In genomic region chr6:111478749-111479148, GRCh38 we compare ENCODE assay signal across 8 cellular contexts. TPM values are rescaled to one million over a fixed set of nuclear protein-coding genes. Genes with fewer than 3 reads are reported as not detected.
DNase-seq lines count a peak whose midpoint lies in the region; FAIRE-seq and TF ChIP-seq lines count a peak whose summit lies in the region.

No MANE protein-coding gene starts in this region.

- peaks cover 30 to 31% of the 10 kb centered on the region in 2 experiments for H4K20me1 ChIP-seq in H1 (replicated peaks in 1 of 2; ENCODE audit: control insufficient read depth in 1 of 2, insufficient read depth in 2 of 2, low read length in 2 of 2)

- FAIRE-seq in H1 (lab: Jason Lieb, UNC) = peak; percentile 88

- H3K4me2 ChIP-seq in H1 (ENCODE audit: insufficient read depth in 1 of 2, low read depth in 2 of 2, low read length in 2 of 2) = no peak overlapping the region

- peak; percentile 19 to 79 for DNase-seq in NCI-H2081 (lab: John Stamatoyannopoulos, UW)
- DNase-seq in NCI-H2081 treated with DMSO at 0.1 percent for 48 hours (lab: John Stamatoyannopoulos, UW) = no peak
- DNase-seq in HFF-Myc (ENCODE audit: extremely low read depth, low read depth) = no peak
- peak; percentile 31 to 73 for DNase-seq in NOMO-1 (lab: John Stamatoyannopoulos, UW; ENCODE audit: unreplicated experiment in 2 of 2)
- no peak for DNase-seq in H1 (ENCODE audit: low read depth in 1 of 2, low spot score in 2 of 2)
- DNase-seq in neural crest cell (ENCODE audit: low read depth, low spot score) = no peak
- DNase-seq in effector CD4-positive, alpha-beta T cell = no peak
- DNase-seq in occipital lobe (lab: John Stamatoyannopoulos, UW) = no peak

- no peak overlapping the region for H3K23ac ChIP-seq in H1 (ENCODE audit: insufficient read length)

- no peak overlapping the region for H3K27ac ChIP-seq in H1 (ENCODE audit: low read depth, low read length)

- H2AFZ ChIP-seq in H1 (ENCODE audit: low read length) = no peak overlapping the region

- peaks cover 4% of the 10 kb centered on the region for H3K23me2 ChIP-seq in H1 (ENCODE audit: low read depth, low read length)

- peak; percentile 64 to 69 for TF ChIP-seq RAD21 in H1 (IDR thresholded peaks at IDR 0.05 in 1 of 2, conservative IDR thresholded peaks at IDR 0.05 in 1 of 2; ENCODE audit: low read depth in 2 of 2, low read length in 2 of 2)

- no peak overlapping the region for H3K9ac ChIP-seq in H1 (replicated peaks in 1 of 4; ENCODE audit: extremely low read depth in 1 of 4, low read depth in 3 of 4, low read length in 3 of 4)

- no peak overlapping the region for H3K56ac ChIP-seq in H1 (replicated peaks; ENCODE audit: insufficient read length, low read depth, low read length)

- H2AK5ac ChIP-seq in H1 (ENCODE audit: low read depth, low read length) = no peak overlapping the region

- H3K27me3 Mint-ChIP-seq in neural crest cell (ENCODE audit: low read depth) = no peaks in the 10 kb centered on the region

- H3K27ac Mint-ChIP-seq in neural crest cell (ENCODE audit: unreplicated experiment) = no peak overlapping the region

- H2BK12ac ChIP-seq in H1 (ENCODE audit: low read depth, low read length) = no peak overlapping the region

- H3K79me2 ChIP-seq in H1 (ENCODE audit: control insufficient read depth in 1 of 2, insufficient read depth in 2 of 2, low read length in 2 of 2) = peaks cover 0 to 10% of the 10 kb centered on the region in 2 experiments; a peak in 2 of 4 replicates

- H3K4me3 ChIP-seq in HFF-Myc (replicated peaks; ENCODE audit: low read depth, low read length) = 0 out of 2 replicates have a peak overlapping the region, but pooled peaks have one; percentile 2
- H3K4me3 ChIP-seq in H1 (ENCODE audit: extremely low read depth in 1 of 4, insufficient read depth in 2 of 4, low read depth in 3 of 4, low read length in 4 of 4) = no peak overlapping the region

- H3K4me3 Mint-ChIP-seq in neural crest cell = peak overlapping the region; percentile 61

- peaks cover 40% of the 10 kb centered on the region for H3K4me1 Mint-ChIP-seq in neural crest cell

- CTCF ChIA-PET in H1 (lab: Charles Lee; ENCODE audit: partially characterized antibody) = interaction anchor here (0.6 to 1.9 kb wide), 22 partner anchors 13 to 419 kb away, joined by 3 to 16 read pairs (median 4); a partner anchor contains a TSS

- 0% methylated on average over 1 of the region's 1 CpG; no CpG with 5 or more reads in 1 of the 2 experiments for WGBS in H1 (ENCODE audit: extremely low coverage in 1 of 2, insufficient coverage in 1 of 2, insufficient read length in 1 of 2, insufficient replicate concordance in 2 of 2, low coverage in 1 of 2, low lambda C conversion rate in 2 of 2, missing lambda C conversion rate in 1 of 2), 2 experiments

- H3K79me1 ChIP-seq in H1 (ENCODE audit: low read depth, low read length) = no peaks in the 10 kb centered on the region; the same call in 1 of the 2 replicates

- POLR2A ChIA-PET in H1 (lab: Charles Lee; ENCODE audit: partially characterized antibody) = interaction anchor here (0.8 to 1.0 kb wide), 3 partner anchors 13 to 124 kb away, joined by 3 to 4 read pairs (median 3); no protein-coding TSS in a partner anchor

- no peaks in the 10 kb centered on the region for H3K9me3 Mint-ChIP-seq in neural crest cell

- H4K8ac ChIP-seq in H1 (ENCODE audit: extremely low read depth, insufficient read depth, low read length) = no peak overlapping the region

- H2BK15ac ChIP-seq in H1 (ENCODE audit: low read length) = no peak overlapping the region

- no peak overlapping the region for H2BK20ac ChIP-seq in H1 (ENCODE audit: low read length)

- no peak overlapping the region for H4K91ac ChIP-seq in H1 (replicated peaks; ENCODE audit: insufficient read length, low read length)

- H3K4me1 ChIP-seq in H1 (replicated peaks in 1 of 4; ENCODE audit: control insufficient read depth in 3 of 4, insufficient read depth in 4 of 4, low read length in 3 of 4) = peaks cover 0 to 12% (median 6%) of the 10 kb centered on the region in 4 experiments; a peak in 4 of 7 replicates

- peak in 1 of 2 experiments; percentile 74; a peak in 1 of 3 replicates for TF ChIP-seq EP300 in H1 (IDR thresholded peaks at IDR 0.05; ENCODE audit: borderline replicate concordance in 1 of 2, low read depth in 2 of 2, low read length in 2 of 2)

- H3K36me3 Mint-ChIP-seq in neural crest cell (ENCODE audit: low read depth) = no peaks in the 10 kb centered on the region

- no peak overlapping the region for H2BK120ac ChIP-seq in H1 (replicated peaks; ENCODE audit: low read depth, low read length)

- no peak overlapping the region for H3K18ac ChIP-seq in H1 (ENCODE audit: extremely low read depth, low read length)

- TF ChIP-seq POLR2A in H1 (IDR thresholded peaks at IDR 0.05; ENCODE audit: control extremely low read depth in 1 of 2, low read depth in 2 of 2, low read length in 2 of 2) = no peak

- no peak overlapping the region for H3K14ac ChIP-seq in H1 (ENCODE audit: insufficient read length)

- H2BK5ac ChIP-seq in H1 (ENCODE audit: low read depth, low read length) = no peak overlapping the region

- TF ChIP-seq CTCF in HFF-Myc (IDR thresholded peaks at IDR 0.05; ENCODE audit: low read depth, low read length, missing control alignments) = peak; percentile 21
- peak in 2 of 3 experiments; percentile 37 to 51; a peak in 2 of 4 replicates for TF ChIP-seq CTCF in H1 (IDR thresholded peaks at IDR 0.05; ENCODE audit: control extremely low read depth in 1 of 3, insufficient read depth in 1 of 3, low read depth in 1 of 3, low read length in 3 of 3)
- TF ChIP-seq CTCF in neural crest cell (conservative IDR thresholded peaks at IDR 0.05) = no peak

- H4K5ac ChIP-seq in H1 (ENCODE audit: insufficient read length, low read depth, low read length) = no peak overlapping the region

- H3K27me3 ChIP-seq in H1 (replicated peaks in 1 of 4; ENCODE audit: control insufficient read depth in 3 of 4, extremely low read depth in 1 of 4, insufficient read depth in 3 of 4, low read length in 3 of 4) = peaks cover 32 to 74% (median 50%) of the 10 kb centered on the region in 4 experiments

- no peaks in the 10 kb centered on the region for H3K36me3 ChIP-seq in H1 (ENCODE audit: control insufficient read depth in 2 of 4, insufficient read depth in 4 of 4, low read length in 3 of 4)

- H3K4ac ChIP-seq in H1 (replicated peaks; ENCODE audit: insufficient read length, low read depth, low read length) = no peak overlapping the region

- no peaks in the 10 kb centered on the region for H3K9me3 ChIP-seq in H1 (ENCODE audit: insufficient read depth in 2 of 2, low read depth in 1 of 2, low read length in 1 of 2)

TF ChIP-seq in H1, 55 proteins besides CTCF, POLR2A, EP300 and RAD21 (continues in another document):
- TF ChIP-seq JUND (IDR thresholded peaks at IDR 0.05; ENCODE audit: low read length) (0 out of 2 replicates have a peak, but pooled peaks have one; percentile 26), SIRT6 (IDR thresholded peaks at IDR 0.05; ENCODE audit: low read length) (no peak), CHD2 (IDR thresholded peaks at IDR 0.05; ENCODE audit: low read length) (no peak), SIN3A (conservative IDR thresholded peaks at IDR 0.05 in 1 of 2, IDR thresholded peaks at IDR 0.05 in 1 of 2; ENCODE audit: low read depth in 1 of 2, low read length in 2 of 2) (peak in 1 of 2 experiments; percentile 73; a peak in 1 of 4 replicates), POLR2AphosphoS5 (IDR thresholded peaks at IDR 0.05; ENCODE audit: low read depth, low read length) (peak; percentile 69; the same call in 1 of the 2 replicates), EGR1 (IDR thresholded peaks at IDR 0.05; ENCODE audit: borderline replicate concordance, low read depth, low read length) (peak; percentile 56), ZNF274 (IDR thresholded peaks at IDR 0.05; ENCODE audit: borderline replicate concordance, extremely low read depth, low read length) (no peak), NRF1 (IDR thresholded peaks at IDR 0.05; ENCODE audit: low read depth, low read length) (no peak), USF2 (IDR thresholded peaks at IDR 0.05; ENCODE audit: low read length) (no peak), BCL11A (IDR thresholded peaks at IDR 0.05; ENCODE audit: low read depth in 2 of 2, low read length in 2 of 2) (peak in 1 of 2 experiments; percentile 86), NANOG (IDR thresholded peaks at IDR 0.05; ENCODE audit: insufficient read depth, low read depth, low read length, poor library complexity, severe bottlenecking) (peak; percentile 93), BACH1 (IDR thresholded peaks at IDR 0.05; ENCODE audit: low read length) (no peak), YY1 (IDR thresholded peaks at IDR 0.05; ENCODE audit: low read depth, low read length) (peak; percentile 20; the same call in 1 of the 2 replicates), SP1 (IDR thresholded peaks at IDR 0.05; ENCODE audit: low read depth, low read length) (peak; percentile 84), TCF12 (IDR thresholded peaks at IDR 0.05; ENCODE audit: low read depth, low read length) (peak; percentile 93; the same call in 1 of the 2 replicates)
- TF ChIP-seq, protein P1, sequence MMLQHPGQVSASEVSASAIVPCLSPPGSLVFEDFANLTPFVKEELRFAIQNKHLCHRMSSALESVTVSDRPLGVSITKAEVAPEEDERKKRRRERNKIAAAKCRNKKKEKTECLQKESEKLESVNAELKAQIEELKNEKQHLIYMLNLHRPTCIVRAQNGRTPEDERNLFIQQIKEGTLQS (IDR thresholded peaks at IDR 0.05; ENCODE audit: insufficient read depth, low read depth, low read length) = no peak

RNA-seq across cellular contexts. Expression of gene REV3L, which starts 4.3 kb away (rescaled TPM):
- 5.0 and 6.6 TPM in 2 replicates for total RNA-seq in H1 (2021; fragmentation: NEBNext Ultra II Directional; extraction: Animal tissue kit (Norgen Biotek cat#: 25700))
- polyA plus RNA-seq in H1 (2011; rRNA removed) = 1.1 and 2.1 TPM in 2 replicates
- 2.8 TPM for polyA plus RNA-seq in H1 (2011; cell fraction: cytosol; rRNA removed)
- 3.3 TPM for polyA plus RNA-seq in H1 (2011; cell fraction: nucleus; rRNA removed)
- 1.8 to 3.4 TPM (median 2.1 TPM) in 4 replicates for polyA plus RNA-seq in H1 (2012, experiment 1 of 2)
- 0.17 TPM for polyA plus RNA-seq in H1 (2012, experiment 2 of 2)
- polyA plus RNA-seq in H1 (2013, experiment 1 of 2) = 2.8 TPM
- polyA plus RNA-seq in H1 (2013, experiment 2 of 2) = 2.5 TPM
- polyA minus RNA-seq in H1 (2011; rRNA and poly(A)+ RNA removed) = 9.4 and 12.6 TPM in 2 replicates
- polyA minus RNA-seq in H1 (2011; cell fraction: cytosol; rRNA and poly(A)+ RNA removed) = 4.6 TPM
- polyA minus RNA-seq in H1 (2011; cell fraction: nucleus; rRNA and poly(A)+ RNA removed) = 27.3 TPM
- total RNA-seq in neural crest cell = 17.1 and 22.2 TPM in 2 replicates
- total RNA-seq in occipital lobe = 101 TPM

Comparison
In these comparisons a context has a peak if more than half of its experiments do, and no peak if none do; other contexts are left out.
1. DNase-seq: peak in NCI-H2081 (2 of 2) and NOMO-1 (2 of 2); none in NCI-H2081 treated with DMSO at 0.1 percent for 48 hours (single experiment), HFF-Myc (single experiment), H1 (0 of 2), neural crest cell (single experiment), effector CD4-positive, alpha-beta T cell (single experiment) and occipital lobe (single experiment).